ENCODE assay signal across 21 cellular contexts in genomic region chr12:108644743-108645120, GRCh38. TPM values are rescaled to one million over a fixed set of nuclear protein-coding genes. Genes with fewer than 3 reads are reported as not detected.
A peak's percentile ranks its signal among the peaks of the same experiment; 100 is the strongest.
DNase-seq lines count a peak whose midpoint lies in the region; ATAC-seq, FAIRE-seq and TF ChIP-seq lines count a peak whose summit lies in the region.
"Had no signal": no experiment of that assay in that cellular context is flagged by ENCODE, and none has a peak within 500 bp of the region (broad histone marks: within the 10 kb centered on the region; RNA-seq: fewer than 3 reads in every experiment).

No MANE protein-coding gene starts in this region.

- 90 to 96% (median 93%) methylated on average over 7 to 8 of the region's 8 CpGs for WGBS in adrenal gland, 4 donors

- TF ChIP-seq POLR2A in adrenal gland (IDR thresholded peaks at IDR 0.05): no peak

- peaks cover 56 to 60% of the 10 kb centered on the region in 2 donors for H3K36me3 Mint-ChIP-seq in CD14-positive monocyte
- H3K36me3 Mint-ChIP-seq in stimulated activated naive B cell treated with anti-CD40 and anti-IgM and Interleukin-4, amounts not matched to agents 10 μg/mL and 1 μg/mL and 100 μg/mL, for 72 hours: peaks cover 25 to 58% of the 10 kb centered on the region in 2 donors

- H3K4me3 ChIP-seq in adrenal gland (no peak overlapping the region), lower lobe of right lung (no peak overlapping the region)
- H3K4me3 ChIP-seq: colonic mucosa had no signal

- H3K27me3 ChIP-seq in adrenal gland (no peaks in the 10 kb centered on the region), lower lobe of right lung (ENCODE audit: low read depth) (no peaks in the 10 kb centered on the region)
- H3K27me3 ChIP-seq: colonic mucosa had no signal

- peaks cover 29% of the 10 kb centered on the region for H3K4me1 Mint-ChIP-seq in CD14-positive monocyte
- H3K4me1 Mint-ChIP-seq in stimulated activated naive B cell treated with anti-CD40 and anti-IgM and Interleukin-4, amounts not matched to agents 10 μg/mL and 1 μg/mL and 100 μg/mL, for 72 hours: peaks cover 49 to 83% of the 10 kb centered on the region in 2 donors

- no peak for FAIRE-seq in HTR-8/SVneo (lab: Jason Lieb, UNC)

- H3K27me3 Mint-ChIP-seq in CD14-positive monocyte (ENCODE audit: low read depth in 3 of 3): no peaks in the 10 kb centered on the region
- no peaks in the 10 kb centered on the region for H3K27me3 Mint-ChIP-seq in stimulated activated naive B cell treated with anti-CD40 and anti-IgM and Interleukin-4, amounts not matched to agents 10 μg/mL and 1 μg/mL and 100 μg/mL, for 72 hours
- H3K27me3 Mint-ChIP-seq: activated CD4-positive, alpha-beta T cell treated with anti-CD3 and anti-CD28 coated beads, Interleukin-2, amount 10 ng/mL, durations not matched to agents 24 days and 14 days; memory B cell had no signal

- peaks cover 35 to 66% of the 10 kb centered on the region in 2 donors for H3K4me1 ChIP-seq in adrenal gland (replicated peaks in 1 of 2)
- peaks cover 67% of the 10 kb centered on the region for H3K4me1 ChIP-seq in lower lobe of right lung
- H3K4me1 ChIP-seq: colonic mucosa had no signal

- H3K36me3 ChIP-seq in adrenal gland (replicated peaks in 1 of 2) (peaks cover 0 to 13% of the 10 kb centered on the region in 2 donors), lower lobe of right lung (peaks cover 40% of the 10 kb centered on the region)

- no peak for TF ChIP-seq CTCF in CD14-positive monocyte (IDR thresholded peaks at IDR 0.05)
- TF ChIP-seq CTCF in adrenal gland (IDR thresholded peaks at IDR 0.05): no peak
- no peak for TF ChIP-seq CTCF in lower lobe of right lung (IDR thresholded peaks at IDR 0.05)

- peak overlapping the region in 4 of 5 donors; percentile 54 to 86 (median 72) for H3K27ac ChIP-seq in adrenal gland
- peak overlapping the region; percentile 79 for H3K27ac ChIP-seq in lower lobe of right lung
- H3K27ac ChIP-seq: colonic mucosa, HL-60 had no signal

- DNase-seq in CD14-positive monocyte (ENCODE audit: low spot score): no peak
- peak in 2 of 7 donors; percentile 15 to 26 for DNase-seq in adrenal gland
- DNase-seq in lower lobe of right lung: no peak
- no peak for DNase-seq in stimulated activated naive B cell treated with anti-CD40 and anti-IgM and Interleukin-4, amounts not matched to agents 10 μg/mL and 1 μg/mL and 100 μg/mL, for 72 hours
- DNase-seq in activated CD8-positive, alpha-beta memory T cell treated with anti-CD3 and anti-CD28 coated beads, Interleukin-2, amount 50 U/mL, for 48 hours: no peak
- no peak for DNase-seq in HTR-8/SVneo (ENCODE audit: insufficient read length, low spot score)
- DNase-seq in D341Med (ENCODE audit: low spot score): no peak
- DNase-seq: activated CD4-positive, alpha-beta T cell treated with anti-CD3 and anti-CD28 coated beads, Interleukin-2, amount 10 ng/mL, durations not matched to agents 24 days and 14 days; activated naive CD4-positive, alpha-beta T cell treated with Interleukin-2 at 50 U/mL for 16 hours; colonic mucosa; erythroblast; GOT3; NCI-H2107; NCI-H524 treated with DMSO at 0.1 percent for 48 hours; PC-3 had no signal

- H3K9me3 Mint-ChIP-seq in CD14-positive monocyte: peaks cover 0 to 2% (median 0%) of the 10 kb centered on the region in 7 donors
- no peaks in the 10 kb centered on the region for H3K9me3 Mint-ChIP-seq in stimulated activated naive B cell treated with anti-CD40 and anti-IgM and Interleukin-4, amounts not matched to agents 10 μg/mL and 1 μg/mL and 100 μg/mL, for 72 hours
- H3K9me3 Mint-ChIP-seq: activated CD4-positive, alpha-beta T cell treated with anti-CD3 and anti-CD28 coated beads, Interleukin-2, amount 10 ng/mL, durations not matched to agents 24 days and 14 days; memory B cell; neural crest cell had no signal

- intact Hi-C loops in CD14-positive monocyte (cut with micrococcal nuclease): no loop called here
- intact Hi-C loops in adrenal gland (cut with DNase I): no loop called here
- intact Hi-C loops in lower lobe of right lung (cut with DNase I): no loop called here

- H3K9me3 ChIP-seq in adrenal gland (replicated peaks in 1 of 3) (no peaks in the 10 kb centered on the region), lower lobe of right lung (no peaks in the 10 kb centered on the region)
- H3K9me3 ChIP-seq: colonic mucosa had no signal

- peak overlapping the region in 4 of 7 donors; percentile 5 to 20 (median 13) for H3K27ac Mint-ChIP-seq in CD14-positive monocyte
- peak overlapping the region; percentile 53 for H3K27ac Mint-ChIP-seq in stimulated activated naive B cell treated with anti-CD40 and anti-IgM and Interleukin-4, amounts not matched to agents 10 μg/mL and 1 μg/mL and 100 μg/mL, for 72 hours

- no peak for ATAC-seq in lower lobe of right lung
- no peak for ATAC-seq in stimulated activated naive B cell treated with anti-CD40 and anti-IgM and Interleukin-4, amounts not matched to agents 10 μg/mL and 1 μg/mL and 100 μg/mL, for 72 hours (replicated peaks)
- ATAC-seq in HG03039 (IDR thresholded peaks at IDR 0.05; ENCODE audit: unreplicated experiment): no peak

- no peak overlapping the region for H3K4me3 Mint-ChIP-seq in CD14-positive monocyte
- no peak overlapping the region for H3K4me3 Mint-ChIP-seq in stimulated activated naive B cell treated with anti-CD40 and anti-IgM and Interleukin-4, amounts not matched to agents 10 μg/mL and 1 μg/mL and 100 μg/mL, for 72 hours
- H3K4me3 Mint-ChIP-seq: memory B cell, neural crest cell had no signal

RNA-seq across cellular contexts. Expression of gene SELPLG, which starts 11.0 kb away (rescaled TPM):
- polyA plus RNA-seq in CD14-positive monocyte (100 to 1,000 TPM; 247 to 349 TPM), adrenal gland (1 to 10 TPM; 3.3 to 4.8 (median 3.8) TPM)
- total RNA-seq in adrenal gland (10 to 100 TPM in 7 of 8 donors, 1 to 10 TPM in 1; 9.4 to 46.1 (median 16.0) TPM), lower lobe of right lung (59.9 TPM)

RNA-seq across cellular contexts. Expression of gene TMEM119, which starts 46.8 kb away (rescaled TPM):
- polyA plus RNA-seq in CD14-positive monocyte (under 1 TPM; 0.18 to 0.56 TPM), adrenal gland (10 to 100 TPM in 1 of 3 donors, 1 to 10 TPM in 2; 3.1 to 12.4 (median 5.6) TPM)
- total RNA-seq in adrenal gland (10 to 100 TPM in 3 of 8 donors, 1 to 10 TPM in 5; 3.8 to 14.8 (median 7.1) TPM), lower lobe of right lung (13.4 TPM)
- total RNA-seq: PC-3, pulmonary artery endothelial cell, SK-MEL-5 had no signal
